3 cellular contexts compared by ENCODE assay signal in genomic region chr7:1624999-1625927, GRCh38.
TF ChIP-seq lines count a peak whose summit lies in the region.

No MANE protein-coding gene starts in this region.

TF ChIP-seq in A549, 52 proteins besides CTCF, POLR2A, EP300 and RAD21:
- no peak for TF ChIP-seq KDM5A (IDR thresholded peaks at IDR 0.05)
- no peak for TF ChIP-seq ZC3H11A (IDR thresholded peaks at IDR 0.05)
- TF ChIP-seq MAX (IDR thresholded peaks at IDR 0.05), result no peak
- TF ChIP-seq NPAS2 (CRISPR knock-in tag; IDR thresholded peaks at IDR 0.05; ENCODE audit: borderline replicate concordance), result no peak

TF ChIP-seq in SK-N-SH, 30 proteins besides CTCF, POLR2A, EP300 and RAD21:
- TF ChIP-seq NRF1 (IDR thresholded peaks at IDR 0.05; ENCODE audit: low read depth, low read length), result no peak

TF ChIP-seq in HepG2, 621 proteins besides CTCF, POLR2A, EP300 and RAD21:
- TF ChIP-seq ZHX1 (CRISPR knock-in tag; IDR thresholded peaks at IDR 0.05; ENCODE audit: low read depth) (no peak), HMGXB3 (CRISPR knock-in tag; IDR thresholded peaks at IDR 0.05; ENCODE audit: borderline replicate concordance) (no peak), ZC3H13 (CRISPR knock-in tag; IDR thresholded peaks at IDR 0.05) (no peak), MEF2D (CRISPR knock-in tag; IDR thresholded peaks at IDR 0.05) (no peak), CHD4 (IDR thresholded peaks at IDR 0.05; ENCODE audit: borderline replicate concordance, low read length) (no peak), SALL2 (CRISPR knock-in tag; IDR thresholded peaks at IDR 0.05) (no peak), DR1 (CRISPR knock-in tag; IDR thresholded peaks at IDR 0.05) (no peak), ZBTB3 (CRISPR knock-in tag; IDR thresholded peaks at IDR 0.05; ENCODE audit: borderline replicate concordance, low read depth) (no peak), ZNF205 (CRISPR knock-in tag; IDR thresholded peaks at IDR 0.05) (no peak)
